ENCODE assay signal across 11 cellular contexts in genomic region chr11:92211576-92212167, GRCh38. TPM values are rescaled to one million over a fixed set of nuclear protein-coding genes. Genes with fewer than 3 reads are reported as not detected.
DNase-seq lines count a peak whose midpoint lies in the region; ATAC-seq and TF ChIP-seq lines count a peak whose summit lies in the region.
"Had no signal": no experiment of that assay in that cellular context is flagged by ENCODE, and none has a peak within 500 bp of the region (broad histone marks: within the 10 kb centered on the region; RNA-seq: fewer than 3 reads in every experiment).

No MANE protein-coding gene starts in this region.

- 64 to 67% methylated on average over 5 of the region's 5 CpGs for WGBS in heart right ventricle, 2 donors
- 58 to 68% (median 64%) methylated on average over 5 of the region's 5 CpGs for WGBS in stomach, 5 donors

- TF ChIP-seq CTCF in heart right ventricle (IDR thresholded peaks at IDR 0.05), result peak in 7 of 9 donors; percentile 19 to 53 (median 46)
- peak in 4 of 7 experiments; percentile 12 to 29 (median 18) for TF ChIP-seq CTCF in stomach (IDR thresholded peaks at IDR 0.05)

- DNase-seq in NCI-H1417 (lab: John Stamatoyannopoulos, UW), result peak; percentile 29 to 69 (median 31)
- no peak for DNase-seq in NCI-H1417 treated with DMSO at 0.1 percent for 48 hours (lab: John Stamatoyannopoulos, UW)
- peak; percentile 64 to 76 for DNase-seq in SHP77 (lab: John Stamatoyannopoulos, UW)
- peak; percentile 9 to 12 for DNase-seq in heart right ventricle
- no peak for DNase-seq in stomach
- no peak for DNase-seq in A172 (ENCODE audit: low spot score)
- no peak for DNase-seq in SW 1271 (lab: John Stamatoyannopoulos, UW)
- DNase-seq: naive thymus-derived CD8-positive, alpha-beta T cell; SIG-M5 had no signal

- peak in 5 of 8 donors; percentile 48 to 89 (median 75) for ATAC-seq in heart right ventricle
- no peak for ATAC-seq in HG03432 (IDR thresholded peaks at IDR 0.05; ENCODE audit: unreplicated experiment)
- ATAC-seq: naive thymus-derived CD8-positive, alpha-beta T cell had no signal

- H3K4me1 ChIP-seq in heart right ventricle (no peaks in the 10 kb centered on the region), stomach (peaks cover 0 to 8% (median 0%) of the 10 kb centered on the region in 4 donors)
- H3K4me1 ChIP-seq: suprapubic skin had no signal

- TF ChIP-seq POLR2A in stomach (IDR thresholded peaks at IDR 0.05), result no peak

- no peak overlapping the region for H3K4me3 ChIP-seq in heart right ventricle
- no peak overlapping the region for H3K4me3 ChIP-seq in stomach
- H3K4me3 ChIP-seq: suprapubic skin had no signal

- H3K27ac ChIP-seq in heart right ventricle, result no peak overlapping the region
- no peak overlapping the region for H3K27ac ChIP-seq in stomach
- H3K27ac ChIP-seq: suprapubic skin had no signal

- H3K27me3 ChIP-seq in heart right ventricle, result peaks cover 0 to 8% (median 0%) of the 10 kb centered on the region in 7 donors
- no peaks in the 10 kb centered on the region for H3K27me3 ChIP-seq in stomach
- H3K27me3 ChIP-seq: suprapubic skin had no signal

- intact Hi-C loops in heart right ventricle (cut with DNase I), result loop anchor here in 8 of 10 donors (5.0 to 10.0 kb wide), 2 partner anchors 673 to 676 kb away; no protein-coding TSS in a partner anchor
- intact Hi-C loops in stomach (cut with DNase I; ENCODE audit: low total_unique reads), result no loop called here

- TF ChIP-seq EP300 in stomach (IDR thresholded peaks at IDR 0.05), result no peak

- H3K9me3 ChIP-seq in heart right ventricle, result no peaks in the 10 kb centered on the region
- no peaks in the 10 kb centered on the region for H3K9me3 ChIP-seq in stomach
- H3K9me3 ChIP-seq: suprapubic skin had no signal

- H3K36me3 ChIP-seq in heart right ventricle, result no peaks in the 10 kb centered on the region
- H3K36me3 ChIP-seq in stomach, result no peaks in the 10 kb centered on the region
- H3K36me3 ChIP-seq: suprapubic skin had no signal

RNA-seq across cellular contexts. Expression of gene FAT3, which starts 12.9 kb away (rescaled TPM):
- 1 to 10 TPM in 1 of 10 donors, under 1 TPM in 9; 0.02 to 2.4 (median 0.15) TPM for total RNA-seq in heart right ventricle
- under 1 TPM; 0.07 to 0.09 TPM for polyA plus RNA-seq in heart right ventricle
- total RNA-seq in stomach, result 10 to 100 TPM in 3 of 5 donors, 1 to 10 TPM in 1, under 1 TPM in 1; under 0.01 to 54.3 (median 42.0) TPM
- 1 to 10 TPM in 1 of 3 donors, under 1 TPM in 2; 0.06 to 1.6 (median 0.15) TPM for polyA plus RNA-seq in stomach
- 0.34 and 0.41 TPM in 2 replicates for total RNA-seq in A172 (2014; rRNA removed; shearing (Covaris generic))
- total RNA-seq: naive thymus-derived CD8-positive, alpha-beta T cell had no signal
- polyA plus RNA-seq: naive thymus-derived CD8-positive, alpha-beta T cell had no signal

Comparison
In these comparisons a context has a peak if more than half of its experiments do, and no peak if none do; other contexts are left out.
1. DNase-seq: peak in NCI-H1417 (3 of 3), SHP77 (2 of 2) and heart right ventricle (2 of 2); none in NCI-H1417 treated with DMSO at 0.1 percent for 48 hours (single experiment), stomach (single experiment), A172 (single experiment) and SW 1271 (0 of 2).